ENCODE assay signal across 17 cellular contexts in genomic region chr1:182687361-182687760, GRCh38. TPM values are rescaled to one million over a fixed set of nuclear protein-coding genes. Genes with fewer than 3 reads are reported as not detected.
DNase-seq lines count a peak whose midpoint lies in the region; ATAC-seq and TF ChIP-seq lines count a peak whose summit lies in the region.
"Had no signal": no experiment of that assay in that cellular context is flagged by ENCODE, and none has a peak within 500 bp of the region (broad histone marks: within the 10 kb centered on the region; RNA-seq: fewer than 3 reads in every experiment).

No MANE protein-coding gene starts in this region.

- H3K79me2 ChIP-seq in PC-3 (ENCODE audit: low read length) (no peaks in the 10 kb centered on the region), MM.1S (ENCODE audit: low read length) (no peaks in the 10 kb centered on the region)

- no peak overlapping the region for H3K4me3 Mint-ChIP-seq in stimulated activated naive B cell treated with anti-CD40 and anti-IgM and Interleukin-4, amounts not matched to agents 10 μg/mL and 1 μg/mL and 100 μg/mL, for 72 hours
- H3K4me3 Mint-ChIP-seq: CD8-positive, alpha-beta memory T cell had no signal

- ATAC-seq in PC-3 (no peak; the same call in 1 of the 2 replicates), GM19467 (IDR thresholded peaks at IDR 0.05; ENCODE audit: unreplicated experiment) (no peak)
- ATAC-seq in stimulated activated naive B cell treated with anti-CD40 and anti-IgM and Interleukin-4, amounts not matched to agents 10 μg/mL and 1 μg/mL and 100 μg/mL, for 72 hours (replicated peaks) = no peak
- ATAC-seq: HepG2 had no signal

- no peak overlapping the region for H3K27ac ChIP-seq in PC-3 (ENCODE audit: low read length)
- no peak overlapping the region for H3K27ac ChIP-seq in MM.1S (ENCODE audit: low read length)
- H3K27ac ChIP-seq: Peyer's patch had no signal

- peak; percentile 31 for DNase-seq in HPDE6-E6E7 (ENCODE audit: extremely low spot score)
- DNase-seq in PC-3 = peak; percentile 73
- peak; percentile 40 for DNase-seq in left kidney (ENCODE audit: low read depth, low spot score)
- no peak for DNase-seq in AML-193 (lab: John Stamatoyannopoulos, UW)
- DNase-seq in stimulated activated naive B cell treated with anti-CD40 and anti-IgM and Interleukin-4, amounts not matched to agents 10 μg/mL and 1 μg/mL and 100 μg/mL, for 72 hours = no peak
- no peak for DNase-seq in MM.1S
- DNase-seq: CD8-positive, alpha-beta memory T cell; DMS 273 treated with DMSO at 0.1 percent for 48 hours; H7; Kasumi-1; NCI-H1436; NCI-H2081 treated with DMSO at 0.1 percent for 48 hours; NCI-H774; Peyer's patch; SHP77 treated with DMSO at 0.1 percent for 48 hours had no signal

- H3K27ac Mint-ChIP-seq in stimulated activated naive B cell treated with anti-CD40 and anti-IgM and Interleukin-4, amounts not matched to agents 10 μg/mL and 1 μg/mL and 100 μg/mL, for 72 hours = no peak overlapping the region

- H2AFZ ChIP-seq in PC-3 (ENCODE audit: low read length) = no peak overlapping the region
- H2AFZ ChIP-seq in MM.1S (ENCODE audit: low read length) = no peak overlapping the region

- intact Hi-C loops in PC-3 (cut with micrococcal nuclease) = no loop called here

- POLR2A ChIA-PET in PC-3 (lab: Charles Lee; ENCODE audit: unreplicated experiment) = no interaction called here

- no peaks in the 10 kb centered on the region for H3K36me3 Mint-ChIP-seq in stimulated activated naive B cell treated with anti-CD40 and anti-IgM and Interleukin-4, amounts not matched to agents 10 μg/mL and 1 μg/mL and 100 μg/mL, for 72 hours
- H3K36me3 Mint-ChIP-seq: CD8-positive, alpha-beta memory T cell had no signal

- H3K27me3 ChIP-seq in PC-3 (ENCODE audit: low read length) (no peaks in the 10 kb centered on the region), MM.1S (replicated peaks; ENCODE audit: insufficient read depth, low read length) (no peaks in the 10 kb centered on the region)
- H3K27me3 ChIP-seq: Peyer's patch had no signal

- H3K4me3 ChIP-seq in PC-3 (ENCODE audit: low read length) (no peak overlapping the region), MM.1S (ENCODE audit: low read length) (no peak overlapping the region)
- H3K4me3 ChIP-seq: Peyer's patch had no signal

- H3K9ac ChIP-seq in PC-3 (ENCODE audit: low read length) (no peak overlapping the region), MM.1S (ENCODE audit: low read length) (no peak overlapping the region)

- H3K9me2 ChIP-seq in PC-3 (replicated peaks; ENCODE audit: low read length) (no peaks in the 10 kb centered on the region), MM.1S (replicated peaks; ENCODE audit: insufficient read depth, low read length) (no peaks in the 10 kb centered on the region)

- no TSS peak for BruUV-seq in PC-3 (replicated peaks; lab: Mats Ljungman, UMichigan)

- H4K20me1 ChIP-seq in PC-3 (ENCODE audit: low read length) (no peaks in the 10 kb centered on the region), MM.1S (ENCODE audit: insufficient read depth, low read length) (no peaks in the 10 kb centered on the region)

- H3K36me3 ChIP-seq in PC-3 (ENCODE audit: low read depth, low read length) (no peaks in the 10 kb centered on the region), MM.1S (replicated peaks; ENCODE audit: insufficient read depth, low read length) (no peaks in the 10 kb centered on the region)
- H3K36me3 ChIP-seq: Peyer's patch had no signal

- peaks cover 12 to 28% of the 10 kb centered on the region in 2 donors for H3K27me3 Mint-ChIP-seq in stimulated activated naive B cell treated with anti-CD40 and anti-IgM and Interleukin-4, amounts not matched to agents 10 μg/mL and 1 μg/mL and 100 μg/mL, for 72 hours

- TF ChIP-seq CTCF in PC-3 (conservative IDR thresholded peaks at IDR 0.05; ENCODE audit: low read depth, low read length) (no peak), MM.1S (IDR thresholded peaks at IDR 0.05; ENCODE audit: low read length) (no peak)

- H3K4me2 ChIP-seq in PC-3 (ENCODE audit: low read length) (peak overlapping the region; percentile 24), MM.1S (ENCODE audit: low read depth, low read length) (no peak overlapping the region)

- H3F3A ChIP-seq in PC-3 (ENCODE audit: low read length, unreplicated experiment) (no peaks in the 10 kb centered on the region), MM.1S (ENCODE audit: insufficient read depth, low read length) (no peaks in the 10 kb centered on the region)

- no peaks in the 10 kb centered on the region for H3K9me3 Mint-ChIP-seq in stimulated activated naive B cell treated with anti-CD40 and anti-IgM and Interleukin-4, amounts not matched to agents 10 μg/mL and 1 μg/mL and 100 μg/mL, for 72 hours

- H3K4me1 ChIP-seq in PC-3 (ENCODE audit: insufficient read depth, low read length) = peaks cover 27% of the 10 kb centered on the region
- no peaks in the 10 kb centered on the region for H3K4me1 ChIP-seq in MM.1S (ENCODE audit: low read length)
- H3K4me1 ChIP-seq: Peyer's patch had no signal

- peaks cover 6 to 13% of the 10 kb centered on the region in 2 donors for H3K4me1 Mint-ChIP-seq in stimulated activated naive B cell treated with anti-CD40 and anti-IgM and Interleukin-4, amounts not matched to agents 10 μg/mL and 1 μg/mL and 100 μg/mL, for 72 hours
- H3K4me1 Mint-ChIP-seq: CD8-positive, alpha-beta memory T cell had no signal

- CTCF ChIA-PET in PC-3 (lab: Charles Lee) = no interaction called here

- H3K9me3 ChIP-seq in PC-3 (ENCODE audit: low read length) = no peaks in the 10 kb centered on the region
- no peaks in the 10 kb centered on the region for H3K9me3 ChIP-seq in MM.1S (replicated peaks; ENCODE audit: insufficient read depth, low read length)
- H3K9me3 ChIP-seq: Peyer's patch had no signal

RNA-seq across cellular contexts. Expression of gene RGS8, which starts 3.0 kb away (rescaled TPM):
- not detected in 2 replicates for total RNA-seq in PC-3 (2014; rRNA removed)
- total RNA-seq: CD8-positive, alpha-beta memory T cell; HepG2; Peyer's patch had no signal

Comparison
In these comparisons a context has a peak if more than half of its experiments do, and no peak if none do; other contexts are left out.
1. DNase-seq: peak in HPDE6-E6E7 (single experiment), PC-3 (single experiment) and left kidney (single experiment); none in AML-193 (0 of 2), stimulated activated naive B cell treated with anti-CD40 and anti-IgM and Interleukin-4, amounts not matched to agents 10 μg/mL and 1 μg/mL and 100 μg/mL, for 72 hours (single experiment) and MM.1S (single experiment).